Comparison of ENCODE assay signal across 8 cellular contexts in the genomic region with DNA sequence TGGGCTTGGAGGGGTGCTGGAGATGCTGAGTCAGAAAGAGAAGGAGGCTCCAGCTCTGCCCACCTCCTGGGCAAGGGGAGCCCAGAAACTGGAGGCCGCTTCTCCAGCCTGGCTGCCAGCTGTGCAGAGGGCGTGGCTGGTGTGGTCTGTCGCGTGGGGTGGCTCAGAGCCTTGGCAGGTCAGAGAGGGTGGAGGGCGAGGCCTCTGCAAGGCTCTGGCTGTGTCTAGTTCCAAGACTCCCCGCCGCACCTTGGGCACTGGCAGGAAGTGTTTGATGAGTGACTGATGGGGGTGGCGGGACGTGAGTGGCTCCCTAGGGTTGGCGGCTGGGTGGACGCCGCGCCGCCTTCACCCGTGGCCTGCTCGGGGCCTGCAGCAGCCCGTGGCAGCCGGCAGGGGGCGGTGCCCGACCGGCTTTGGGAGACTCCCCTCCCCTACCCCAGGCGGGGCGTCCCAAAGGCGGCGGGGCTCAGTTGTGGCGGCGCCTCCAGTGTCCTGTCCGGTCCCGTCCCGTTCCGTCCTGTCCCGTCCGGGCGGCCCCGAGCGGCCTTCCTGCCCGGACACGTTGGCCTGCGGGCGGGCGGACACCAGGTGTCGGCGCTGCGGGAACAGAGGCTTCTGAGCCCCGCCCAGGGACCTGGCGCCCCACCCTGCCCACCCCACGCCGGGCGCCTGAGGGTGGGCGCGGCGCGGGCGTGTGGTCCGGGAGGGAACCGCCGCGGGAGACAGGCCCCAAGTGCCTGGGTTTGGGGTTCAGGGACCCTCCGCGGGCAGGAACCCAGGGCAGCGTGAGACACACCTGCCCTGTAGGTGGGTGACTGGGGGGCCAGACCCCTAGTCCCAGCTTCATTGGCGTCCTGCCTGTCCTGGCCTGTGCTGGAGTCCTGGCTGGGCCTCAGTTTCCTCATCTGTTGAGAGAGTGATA. TPM values are rescaled to one million over a fixed set of nuclear protein-coding genes. Genes with fewer than 3 reads are reported as not detected.
DNase-seq lines count a peak whose midpoint lies in the region; FAIRE-seq and TF ChIP-seq lines count a peak whose summit lies in the region.
"Had no signal": no experiment of that assay in that cellular context is flagged by ENCODE, and none has a peak within 500 bp of the region (broad histone marks: within the 10 kb centered on the region; RNA-seq: fewer than 3 reads in every experiment).

No MANE protein-coding gene starts in this region.

- TF ChIP-seq CTCF in fibroblast of villous mesenchyme (IDR thresholded peaks at IDR 0.05; ENCODE audit: insufficient read depth, low read depth, low read length) (peak; percentile 74), osteocyte (IDR thresholded peaks at IDR 0.05) (peak; percentile 50)

- WGBS in thymus: 12% methylated on average over 62 of the region's 62 CpGs

- DNase-seq in GM19239 (ENCODE audit: insufficient read length, low spot score) (peak; percentile 73), NT2/D1 (ENCODE audit: low read depth, low spot score) (no peak), fibroblast of villous mesenchyme (ENCODE audit: low read depth) (peak; percentile 54), osteocyte (ENCODE audit: extremely low spot score, unreplicated experiment) (no peak)
- DNase-seq in activated T-helper 1 cell treated with anti-CD3 and anti-CD28 coated beads, Interleukin-12 subunit alpha, Interleukin-12 subunit beta, Interleukin-2, Interleukin-4 antibody, amounts not matched to agents 30 ng/mL and 10 ng/mL and 1 ng/mL, durations not matched to agents 14 hours and 24 hours and 36 hours (ENCODE audit: low spot score): peak; percentile 64
- DNase-seq in NK-92 treated with Interleukin-12 subunit alpha and Interleukin-12 subunit beta, amount 100 ng/mL, for 24 hours (lab: John Stamatoyannopoulos, UW): no peak

- H3K4me3 Mint-ChIP-seq in activated T-helper 1 cell treated with anti-CD3 and anti-CD28 coated beads, Interleukin-12 subunit alpha, Interleukin-12 subunit beta, Interleukin-2, Interleukin-4 antibody, amounts not matched to agents 30 ng/mL and 10 ng/mL and 1 ng/mL, durations not matched to agents 14 hours and 24 hours and 36 hours: no peak overlapping the region
- no peak overlapping the region for H3K4me3 Mint-ChIP-seq in osteocyte (ENCODE audit: unreplicated experiment)

- H3K4me1 ChIP-seq in NT2/D1 (ENCODE audit: insufficient read depth, insufficient read length) (peaks cover 28% of the 10 kb centered on the region), thymus (ENCODE audit: control insufficient read depth, insufficient read depth, low read length) (peaks cover 3% of the 10 kb centered on the region)

- no peaks in the 10 kb centered on the region for H3K36me3 Mint-ChIP-seq in activated T-helper 1 cell treated with anti-CD3 and anti-CD28 coated beads, Interleukin-12 subunit alpha, Interleukin-12 subunit beta, Interleukin-2, Interleukin-4 antibody, amounts not matched to agents 30 ng/mL and 10 ng/mL and 1 ng/mL, durations not matched to agents 14 hours and 24 hours and 36 hours (ENCODE audit: low read depth)
- no peaks in the 10 kb centered on the region for H3K36me3 Mint-ChIP-seq in osteocyte (ENCODE audit: unreplicated experiment)

- intact Hi-C loops in activated T-helper 1 cell treated with anti-CD3 and anti-CD28 coated beads, Interleukin-12 subunit alpha, Interleukin-12 subunit beta, Interleukin-2, Interleukin-4 antibody, amounts not matched to agents 30 ng/mL and 10 ng/mL and 1 ng/mL, durations not matched to agents 14 hours and 24 hours and 36 hours (cut with micrococcal nuclease): loop anchor here (1.0 to 2.0 kb wide), 4 partner anchors 175 to 727 kb away; no protein-coding TSS in a partner anchor

- H3K27me3 Mint-ChIP-seq in activated T-helper 1 cell treated with anti-CD3 and anti-CD28 coated beads, Interleukin-12 subunit alpha, Interleukin-12 subunit beta, Interleukin-2, Interleukin-4 antibody, amounts not matched to agents 30 ng/mL and 10 ng/mL and 1 ng/mL, durations not matched to agents 14 hours and 24 hours and 36 hours (ENCODE audit: insufficient read depth): no peaks in the 10 kb centered on the region
- H3K27me3 Mint-ChIP-seq in osteocyte (ENCODE audit: unreplicated experiment): no peaks in the 10 kb centered on the region

- H3K27ac ChIP-seq in thymus (ENCODE audit: low read depth): peak overlapping the region; percentile 75

- no peak overlapping the region for H3K27ac Mint-ChIP-seq in activated T-helper 1 cell treated with anti-CD3 and anti-CD28 coated beads, Interleukin-12 subunit alpha, Interleukin-12 subunit beta, Interleukin-2, Interleukin-4 antibody, amounts not matched to agents 30 ng/mL and 10 ng/mL and 1 ng/mL, durations not matched to agents 14 hours and 24 hours and 36 hours
- H3K27ac Mint-ChIP-seq in osteocyte (ENCODE audit: unreplicated experiment): peak overlapping the region; percentile 42

- H3K9me3 ChIP-seq in NT2/D1 (ENCODE audit: insufficient read depth, low read length) (no peaks in the 10 kb centered on the region), thymus (ENCODE audit: control insufficient read depth) (no peaks in the 10 kb centered on the region)

- H3K9ac ChIP-seq in NT2/D1 (ENCODE audit: insufficient read length, low read depth): peak overlapping the region; percentile 24

- FAIRE-seq in GM19239 (lab: Jason Lieb, UNC): no peak
- FAIRE-seq: islet of Langerhans had no signal

- no peaks in the 10 kb centered on the region for H3K27me3 ChIP-seq in NT2/D1 (ENCODE audit: insufficient read depth, insufficient read length)
- H3K27me3 ChIP-seq in thymus (ENCODE audit: control insufficient read depth, insufficient read depth): peaks cover 6% of the 10 kb centered on the region

- H3K36me3 ChIP-seq in NT2/D1 (ENCODE audit: insufficient read depth, insufficient read length, low read length) (no peaks in the 10 kb centered on the region), thymus (ENCODE audit: control insufficient read depth, insufficient read depth) (no peaks in the 10 kb centered on the region)

- H3K4me3 ChIP-seq in NT2/D1 (ENCODE audit: insufficient read length, low read depth) (no peak overlapping the region), fibroblast of villous mesenchyme (ENCODE audit: low read depth, low read length) (peak overlapping the region; percentile 48), thymus (ENCODE audit: low read length) (peak overlapping the region; percentile 22)

- H3K9me3 Mint-ChIP-seq in activated T-helper 1 cell treated with anti-CD3 and anti-CD28 coated beads, Interleukin-12 subunit alpha, Interleukin-12 subunit beta, Interleukin-2, Interleukin-4 antibody, amounts not matched to agents 30 ng/mL and 10 ng/mL and 1 ng/mL, durations not matched to agents 14 hours and 24 hours and 36 hours: no peaks in the 10 kb centered on the region
- H3K9me3 Mint-ChIP-seq in osteocyte (ENCODE audit: unreplicated experiment): no peaks in the 10 kb centered on the region

- peaks cover 12% of the 10 kb centered on the region for H3K4me1 Mint-ChIP-seq in activated T-helper 1 cell treated with anti-CD3 and anti-CD28 coated beads, Interleukin-12 subunit alpha, Interleukin-12 subunit beta, Interleukin-2, Interleukin-4 antibody, amounts not matched to agents 30 ng/mL and 10 ng/mL and 1 ng/mL, durations not matched to agents 14 hours and 24 hours and 36 hours (ENCODE audit: low read depth)
- peaks cover 56% of the 10 kb centered on the region for H3K4me1 Mint-ChIP-seq in osteocyte (ENCODE audit: unreplicated experiment)

RNA-seq across cellular contexts. Expression of gene KRT80, which starts 39.7 kb away (rescaled TPM):
- total RNA-seq in activated T-helper 1 cell treated with anti-CD3 and anti-CD28 coated beads, Interleukin-12 subunit alpha, Interleukin-12 subunit beta, Interleukin-2, Interleukin-4 antibody, amounts not matched to agents 30 ng/mL and 10 ng/mL and 1 ng/mL, durations not matched to agents 14 hours and 24 hours and 36 hours: not detected in 2 replicates
- total RNA-seq in fibroblast of villous mesenchyme: 0.32 and 1.3 TPM in 2 replicates
- 9.2 and 9.9 TPM in 2 replicates for total RNA-seq in osteocyte
- 4.8 TPM for polyA plus RNA-seq in thymus

Comparison
In these comparisons a context has a peak if more than half of its experiments do, and no peak if none do; other contexts are left out.
1. DNase-seq: peak in GM19239 (single experiment), activated T-helper 1 cell treated with anti-CD3 and anti-CD28 coated beads, Interleukin-12 subunit alpha, Interleukin-12 subunit beta, Interleukin-2, Interleukin-4 antibody, amounts not matched to agents 30 ng/mL and 10 ng/mL and 1 ng/mL, durations not matched to agents 14 hours and 24 hours and 36 hours (single experiment) and fibroblast of villous mesenchyme (single experiment); none in NT2/D1 (single experiment), osteocyte (single experiment) and NK-92 treated with Interleukin-12 subunit alpha and Interleukin-12 subunit beta, amount 100 ng/mL, for 24 hours (single experiment).